In genomic region chr2:49616800-49617199, GRCh38 we compare ENCODE assay signal across 8 cellular contexts.
DNase-seq lines count a peak whose midpoint lies in the region; ATAC-seq and TF ChIP-seq lines count a peak whose summit lies in the region.

No MANE protein-coding gene starts in this region.

- no peak overlapping the region for H3K4me3 Mint-ChIP-seq in Caco-2 (ENCODE audit: unreplicated experiment)

- intact Hi-C loops in Caco-2 (cut with micrococcal nuclease; ENCODE audit: unreplicated experiment) (loop anchor here (1.0 to 2.0 kb wide), 3 partner anchors 528 to 786 kb away; no protein-coding TSS in a partner anchor), esophagus squamous epithelium (cut with DNase I) (no loop called here)

- no peaks in the 10 kb centered on the region for H3K27me3 Mint-ChIP-seq in Caco-2 (ENCODE audit: insufficient read depth, unreplicated experiment)

- H3K4me3 ChIP-seq in Caco-2 (ENCODE audit: low read depth, low read length) (no peak overlapping the region), HAP-1 (no peak overlapping the region), esophagus squamous epithelium (no peak overlapping the region)

- H3K9me3 Mint-ChIP-seq in Caco-2 (ENCODE audit: unreplicated experiment), result peaks cover 9% of the 10 kb centered on the region

- BruUV-seq in Caco-2 (replicated peaks; lab: Mats Ljungman, UMichigan), result no TSS peak

- H3K27ac ChIP-seq in esophagus squamous epithelium, result no peak overlapping the region

- H3K36me3 Mint-ChIP-seq in Caco-2 (ENCODE audit: insufficient read depth, unreplicated experiment), result no peaks in the 10 kb centered on the region

- H3K9me3 ChIP-seq in Caco-2 (no peaks in the 10 kb centered on the region), HAP-1 (no peaks in the 10 kb centered on the region), esophagus squamous epithelium (no peaks in the 10 kb centered on the region)

- in situ Hi-C loops in HAP-1 (cut with MboI; ENCODE audit: low sequenced_read_pairs), result no loop called here

- H3K27me3 ChIP-seq in Caco-2 (replicated peaks; ENCODE audit: control insufficient read depth, insufficient read depth, low read length), result no peaks in the 10 kb centered on the region
- no peaks in the 10 kb centered on the region for H3K27me3 ChIP-seq in HAP-1 (ENCODE audit: low read depth)
- H3K27me3 ChIP-seq in esophagus squamous epithelium, result no peaks in the 10 kb centered on the region

- POLR2A ChIA-PET in Caco-2 (lab: Charles Lee), result no interaction called here

- H3K4me1 ChIP-seq in Caco-2, result peaks cover 9% of the 10 kb centered on the region
- H3K4me1 ChIP-seq in HAP-1, result peaks cover 8% of the 10 kb centered on the region
- no peaks in the 10 kb centered on the region for H3K4me1 ChIP-seq in esophagus squamous epithelium

- no peaks in the 10 kb centered on the region for H3K36me3 ChIP-seq in Caco-2 (ENCODE audit: control insufficient read depth, insufficient read depth, low read length)
- H3K36me3 ChIP-seq in HAP-1 (replicated peaks), result no peaks in the 10 kb centered on the region
- no peaks in the 10 kb centered on the region for H3K36me3 ChIP-seq in esophagus squamous epithelium

- no peak for TF ChIP-seq POLR2A in esophagus squamous epithelium (IDR thresholded peaks at IDR 0.05)

- DNase-seq in Caco-2 (peak in 1 of 2 experiments; percentile 42), HAP-1 (ENCODE audit: low spot score in 2 of 2) (peak; percentile 34 to 65), NCI-H524 treated with DMSO at 0.1 percent for 48 hours (lab: John Stamatoyannopoulos, UW) (peak; percentile 61), esophagus squamous epithelium (lab: John Stamatoyannopoulos, UW) (no peak), superior temporal gyrus (ENCODE audit: extremely low spot score) (peak; percentile 85), GM19240 (ENCODE audit: insufficient read length, low spot score) (no peak)

- ATAC-seq in HG03378 (IDR thresholded peaks at IDR 0.05; ENCODE audit: unreplicated experiment), result no peak
- no peak for ATAC-seq in HG03108 (IDR thresholded peaks at IDR 0.05; ENCODE audit: unreplicated experiment)

- 8 to 13% methylated on average over 2 of the region's 2 CpGs for WGBS in esophagus squamous epithelium, 2 donors

- H3K27ac Mint-ChIP-seq in Caco-2 (ENCODE audit: unreplicated experiment), result no peak overlapping the region

- H3K4me1 Mint-ChIP-seq in Caco-2 (ENCODE audit: low read depth, unreplicated experiment), result no peaks in the 10 kb centered on the region

- TF ChIP-seq CTCF in Caco-2 (IDR thresholded peaks at IDR 0.05; ENCODE audit: insufficient read depth in 1 of 2, low read depth in 1 of 2, low read length in 1 of 2, severe bottlenecking in 1 of 2, unreplicated experiment in 1 of 2) (peak; percentile 48 to 67), esophagus squamous epithelium (IDR thresholded peaks at IDR 0.05) (peak in 5 of 6 experiments; percentile 16 to 47 (median 19))

- CTCF ChIA-PET in Caco-2 (lab: Charles Lee), result interaction anchor here (0.6 to 1.4 kb wide), 3 partner anchors 71 to 785 kb away, joined by 3 to 5 read pairs (median 3); no protein-coding TSS in a partner anchor

Comparison
In these comparisons a context has a peak if more than half of its experiments do, and no peak if none do; other contexts are left out.
1. DNase-seq: peak in HAP-1 (2 of 2), NCI-H524 treated with DMSO at 0.1 percent for 48 hours (single experiment) and superior temporal gyrus (single experiment); none in esophagus squamous epithelium (single experiment) and GM19240 (single experiment).